In the genomic region with DNA sequence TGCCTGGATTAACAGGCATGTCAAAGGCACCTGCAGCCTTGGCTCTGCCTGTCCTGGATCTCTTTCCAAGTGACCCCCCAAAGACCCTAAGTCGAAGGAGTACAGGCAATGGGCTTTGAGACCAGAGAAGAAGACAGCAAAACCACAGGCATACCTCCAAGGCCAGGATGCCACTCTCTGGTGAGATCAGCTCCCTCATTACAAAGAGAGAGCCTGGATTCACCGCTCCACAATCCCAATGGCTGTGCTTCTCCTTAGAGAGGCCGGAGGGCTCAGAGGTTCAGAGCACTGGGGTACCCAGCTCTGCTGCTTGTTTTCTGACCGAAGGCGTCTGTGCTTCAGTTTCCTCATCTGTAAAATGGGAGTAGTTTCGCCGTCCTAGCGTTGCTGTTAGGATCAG, we compare ENCODE assay signal across 24 cellular contexts.
DNase-seq lines count a peak whose midpoint lies in the region; ATAC-seq and TF ChIP-seq lines count a peak whose summit lies in the region.
"Had no signal": no experiment of that assay in that cellular context is flagged by ENCODE, and none has a peak within 500 bp of the region (broad histone marks: within the 10 kb centered on the region; RNA-seq: fewer than 3 reads in every experiment).

No MANE protein-coding gene starts in this region.

- no peak for TF ChIP-seq POLR2A in IMR-90 (IDR thresholded peaks at IDR 0.05; ENCODE audit: low read depth, low read length)

- no peak overlapping the region for H2BK20ac ChIP-seq in IMR-90 (ENCODE audit: low read depth, low read length)

- no peak overlapping the region for H2BK15ac ChIP-seq in IMR-90 (ENCODE audit: low read depth, low read length)

- no peak overlapping the region for H3K56ac ChIP-seq in IMR-90 (ENCODE audit: extremely low read depth, insufficient read depth, low read length)

- no peak overlapping the region for H3K9ac ChIP-seq in IMR-90 (ENCODE audit: low read depth, low read length)

- BruUV-seq in IMR-90 (replicated peaks; lab: Mats Ljungman, UMichigan) = no TSS peak
- no TSS peak for BruUV-seq in Calu3 (replicated peaks; lab: Mats Ljungman, UMichigan)

- TF ChIP-seq CTCF in right atrium auricular region (IDR thresholded peaks at IDR 0.05) = no peak
- no peak for TF ChIP-seq CTCF in IMR-90 (conservative IDR thresholded peaks at IDR 0.05; ENCODE audit: low read depth, low read length)
- TF ChIP-seq CTCF in Calu3 (IDR thresholded peaks at IDR 0.05; ENCODE audit: unreplicated experiment) = no peak

- no peaks in the 10 kb centered on the region for H3K9me3 ChIP-seq in right atrium auricular region
- H3K9me3 ChIP-seq in IMR-90 (ENCODE audit: control insufficient read depth, insufficient read depth, low read length) = no peaks in the 10 kb centered on the region
- H3K9me3 ChIP-seq: HAP-1 had no signal

- H4K8ac ChIP-seq in IMR-90 (ENCODE audit: low read depth in 2 of 2, low read length in 2 of 2) = no peak overlapping the region

- TF ChIP-seq RAD21 in IMR-90 (IDR thresholded peaks at IDR 0.05; ENCODE audit: low read length) = no peak

- H3K36me3 ChIP-seq in right atrium auricular region = no peaks in the 10 kb centered on the region
- no peaks in the 10 kb centered on the region for H3K36me3 ChIP-seq in IMR-90 (ENCODE audit: control insufficient read depth, insufficient read depth, low read length)
- H3K36me3 ChIP-seq: HAP-1 had no signal

- H3K18ac ChIP-seq in IMR-90 (ENCODE audit: low read depth, low read length) = no peak overlapping the region

- H3K4me1 Mint-ChIP-seq in memory B cell (no peaks in the 10 kb centered on the region), Calu3 (ENCODE audit: low read depth, unreplicated experiment) (no peaks in the 10 kb centered on the region)

- ATAC-seq in Right ventricle myocardium inferior = no peak
- no peak for ATAC-seq in IMR-90 (ENCODE audit: low read depth)
- ATAC-seq in memory B cell (ENCODE audit: low read depth) = no peak
- ATAC-seq: PC-3 had no signal

- H3K4me1 ChIP-seq in right atrium auricular region = peaks cover 0 to 28% of the 10 kb centered on the region in 2 donors
- H3K4me1 ChIP-seq in IMR-90 (ENCODE audit: control insufficient read depth, insufficient read depth, low read length) = peaks cover 10% of the 10 kb centered on the region
- H3K4me1 ChIP-seq: HAP-1 had no signal

- H3K27ac ChIP-seq in right atrium auricular region (no peak overlapping the region), IMR-90 (ENCODE audit: insufficient read depth, low read length) (no peak overlapping the region)

- WGBS in IMR-90 (ENCODE audit: extremely low coverage in 2 of 2, insufficient read length in 1 of 2), 2 experiments = no CpG with 5 or more reads among the region's 8 CpGs

- 0 out of 2 replicates have a peak, but pooled peaks cover 6% of the 10 kb centered on the region for H3K9me1 ChIP-seq in IMR-90 (ENCODE audit: insufficient read depth, low read length)

- H2AK5ac ChIP-seq in IMR-90 (ENCODE audit: low read depth, low read length) = peak overlapping the region; percentile 30; the same call in 1 of the 2 replicates

- H2BK120ac ChIP-seq in IMR-90 (ENCODE audit: low read depth, low read length) = no peak overlapping the region

- H3K23ac ChIP-seq in IMR-90 (ENCODE audit: low read depth, low read length) = no peak overlapping the region

- no peaks in the 10 kb centered on the region for H3K79me1 ChIP-seq in IMR-90 (ENCODE audit: low read depth in 1 of 2, low read length in 2 of 2)

- DNase-seq in right atrium auricular region (ENCODE audit: low spot score) (peak; percentile 52), Right ventricle myocardium inferior (ENCODE audit: missing footprints) (no peak), IMR-90 (no peak), memory B cell (ENCODE audit: low spot score in 2 of 2) (no peak), UCSD-AML1 (lab: John Stamatoyannopoulos, UW; ENCODE audit: unreplicated experiment) (no peak), Calu3 (no peak)
- no peak for DNase-seq in activated CD4-positive, alpha-beta T cell treated with anti-CD3 and anti-CD28 coated beads, Interleukin-2, amount 50 U/mL, for 1 hour
- DNase-seq: CD4-positive, alpha-beta T cell; COR-L47; GF-D8; GOT3; HFFc6; KG1; MM.1S; NCI-H1417; NCI-H1694; NCI-H2029 treated with DMSO at 0.1 percent for 48 hours; NCI-H446 treated with DMSO at 0.1 percent for 48 hours; NCI-H526; NCI-H82; NK-92 treated with Interleukin-12 subunit alpha and Interleukin-12 subunit beta, amount 100 ng/mL, for 24 hours; PC-3; SHP77 had no signal

- dilution Hi-C loops in IMR-90 (cut with HindIII; ENCODE audit: low sequenced_read_pairs, unreplicated experiment) = no loop called here

- no peaks in the 10 kb centered on the region for H3K27me3 Mint-ChIP-seq in memory B cell
- H3K27me3 Mint-ChIP-seq in Calu3 (ENCODE audit: unreplicated experiment) = no peaks in the 10 kb centered on the region
- H3K27me3 Mint-ChIP-seq: CD4-positive, alpha-beta T cell had no signal

- H3K27me3 ChIP-seq in right atrium auricular region (no peaks in the 10 kb centered on the region), IMR-90 (ENCODE audit: control insufficient read depth, insufficient read depth, low read length) (no peaks in the 10 kb centered on the region)

- H2AFZ ChIP-seq in IMR-90 (replicated peaks; ENCODE audit: low read length, poor library complexity) = no peak overlapping the region

- in situ Hi-C loops in IMR-90 (cut with MboI; ENCODE audit: low sequenced_read_pairs) = no loop called here

- H3K4me3 ChIP-seq in right atrium auricular region = no peak overlapping the region
- no peak overlapping the region for H3K4me3 ChIP-seq in IMR-90 (ENCODE audit: insufficient read depth, low read depth, low read length)
- H3K4me3 ChIP-seq: HAP-1 had no signal

- no peaks in the 10 kb centered on the region for H3K9me3 Mint-ChIP-seq in memory B cell
- H3K9me3 Mint-ChIP-seq in Calu3 (ENCODE audit: low read depth, unreplicated experiment) = no peaks in the 10 kb centered on the region
- H3K9me3 Mint-ChIP-seq: CD4-positive, alpha-beta T cell; HFFc6 had no signal

- no peak overlapping the region for H3K14ac ChIP-seq in IMR-90 (replicated peaks; ENCODE audit: low read depth, low read length)

- H4K5ac ChIP-seq in IMR-90 (ENCODE audit: low read depth, low read length) = no peak overlapping the region

- no peak overlapping the region for H2BK5ac ChIP-seq in IMR-90 (ENCODE audit: low read depth, low read length, poor library complexity, severe bottlenecking)

- POLR2A ChIA-PET in IMR-90 (lab: Charles Lee; ENCODE audit: unreplicated experiment) = no interaction called here

- H3K4ac ChIP-seq in IMR-90 (ENCODE audit: low read depth, low read length) = no peak overlapping the region

- CTCF ChIA-PET in IMR-90 (lab: Yijun Ruan, JAX) (interaction anchor here (5.0 kb wide), 1 partner anchor 293 kb away, joined by 35 read pairs; no protein-coding TSS in a partner anchor), Calu3 (lab: Charles Lee) (interaction anchor here (5.0 kb wide), 1 partner anchor 293 kb away, joined by 55 read pairs; no protein-coding TSS in a partner anchor)

- H3K36me3 Mint-ChIP-seq in memory B cell (no peaks in the 10 kb centered on the region), Calu3 (ENCODE audit: insufficient read depth, unreplicated experiment) (no peaks in the 10 kb centered on the region)

- no peaks in the 10 kb centered on the region for H4K20me1 ChIP-seq in IMR-90 (ENCODE audit: insufficient read depth, low read length)

- H2AK9ac ChIP-seq in IMR-90 (replicated peaks; ENCODE audit: low read depth, low read length, poor library complexity) = no peak overlapping the region

- H4K91ac ChIP-seq in IMR-90 (ENCODE audit: insufficient read depth, low read depth, low read length) = no peak overlapping the region

- no peak overlapping the region for H3K4me2 ChIP-seq in IMR-90 (ENCODE audit: low read depth, low read length)

- peak overlapping the region; percentile 69 for H3K27ac Mint-ChIP-seq in memory B cell
- H3K27ac Mint-ChIP-seq in Calu3 (ENCODE audit: unreplicated experiment) = no peak overlapping the region
- H3K27ac Mint-ChIP-seq: CD4-positive, alpha-beta T cell; HFFc6 had no signal

- H3K4me3 Mint-ChIP-seq in memory B cell (no peak overlapping the region), Calu3 (ENCODE audit: low read depth, unreplicated experiment) (no peak overlapping the region)
- H3K4me3 Mint-ChIP-seq: CD4-positive, alpha-beta T cell; HFFc6 had no signal

- intact Hi-C loops in Right ventricle myocardium inferior (cut with DNase I) = no loop called here
- intact Hi-C loops in IMR-90 (cut with micrococcal nuclease) = no loop called here
- intact Hi-C loops in Calu3 (cut with micrococcal nuclease; ENCODE audit: unreplicated experiment) = no loop called here

TF ChIP-seq in IMR-90, 13 proteins besides CTCF, POLR2A, EP300 and RAD21 (continues in another document):
- TF ChIP-seq, protein P1, sequence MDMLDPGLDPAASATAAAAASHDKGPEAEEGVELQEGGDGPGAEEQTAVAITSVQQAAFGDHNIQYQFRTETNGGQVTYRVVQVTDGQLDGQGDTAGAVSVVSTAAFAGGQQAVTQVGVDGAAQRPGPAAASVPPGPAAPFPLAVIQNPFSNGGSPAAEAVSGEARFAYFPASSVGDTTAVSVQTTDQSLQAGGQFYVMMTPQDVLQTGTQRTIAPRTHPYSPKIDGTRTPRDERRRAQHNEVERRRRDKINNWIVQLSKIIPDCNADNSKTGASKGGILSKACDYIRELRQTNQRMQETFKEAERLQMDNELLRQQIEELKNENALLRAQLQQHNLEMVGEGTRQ (IDR thresholded peaks at IDR 0.05; ENCODE audit: low read depth, low read length) = no peak
- no peak for TF ChIP-seq SMC3 (IDR thresholded peaks at IDR 0.05; ENCODE audit: low read depth, low read length)
- TF ChIP-seq FOS (IDR thresholded peaks at IDR 0.05; ENCODE audit: low read depth, low read length) = no peak
- no peak for TF ChIP-seq MXI1 (IDR thresholded peaks at IDR 0.05; ENCODE audit: borderline replicate concordance, low read depth, low read length)
- TF ChIP-seq CHD1 (IDR thresholded peaks at IDR 0.05; ENCODE audit: low read depth, low read length) = no peak
- no peak for TF ChIP-seq NFE2L2 (IDR thresholded peaks at IDR 0.05; ENCODE audit: low read depth, low read length)
- no peak for TF ChIP-seq MAFK (IDR thresholded peaks at IDR 0.05; ENCODE audit: low read depth, low read length)
- no peak for TF ChIP-seq RCOR1 (IDR thresholded peaks at IDR 0.05; ENCODE audit: insufficient replicate concordance, low read length)
- no peak for TF ChIP-seq BHLHE40 (IDR thresholded peaks at IDR 0.05; ENCODE audit: low read depth, low read length)
- TF ChIP-seq RFX5 (IDR thresholded peaks at IDR 0.05; ENCODE audit: low read depth, low read length) = no peak
- no peak for TF ChIP-seq CEBPB (IDR thresholded peaks at IDR 0.05; ENCODE audit: low read depth, low read length)
- no peak for TF ChIP-seq MAZ (IDR thresholded peaks at IDR 0.05; ENCODE audit: borderline replicate concordance, low read depth, low read length)
